ENCODE assay signal across 13 cellular contexts in genomic region chr6:167856999-167857660, GRCh38. TPM values are rescaled to one million over a fixed set of nuclear protein-coding genes. Genes with fewer than 3 reads are reported as not detected.
DNase-seq lines count a peak whose midpoint lies in the region; ATAC-seq and TF ChIP-seq lines count a peak whose summit lies in the region.
"Had no signal": no experiment of that assay in that cellular context is flagged by ENCODE, and none has a peak within 500 bp of the region (broad histone marks: within the 10 kb centered on the region; RNA-seq: fewer than 3 reads in every experiment).

No MANE protein-coding gene starts in this region.

- TF ChIP-seq CTCF in choroid plexus epithelial cell (conservative IDR thresholded peaks at IDR 0.05; ENCODE audit: low read depth, low read length) (no peak), mucosa of descending colon (IDR thresholded peaks at IDR 0.05) (no peak)

- H3K4me3 ChIP-seq in HUES6 (ENCODE audit: low read depth, low read length) = peak overlapping the region; percentile 34; the same call in 1 of the 2 replicates
- H3K4me3 ChIP-seq in choroid plexus epithelial cell (ENCODE audit: low read depth, low read length) = no peak overlapping the region
- no peak overlapping the region for H3K4me3 ChIP-seq in mesodermal cell (ENCODE audit: extremely low read depth, insufficient read depth, low read length, poor library complexity, severe bottlenecking)
- no peak overlapping the region for H3K4me3 ChIP-seq in mucosa of descending colon

- H3K9ac ChIP-seq in HUES6 (ENCODE audit: low read length) = peak overlapping the region; percentile 21

- H3K4me1 ChIP-seq in HUES6 (ENCODE audit: control insufficient read depth, insufficient read depth, low read length) = peaks cover 62% of the 10 kb centered on the region
- peaks cover 65% of the 10 kb centered on the region for H3K4me1 ChIP-seq in mesodermal cell (ENCODE audit: control insufficient read depth, insufficient read depth, low read length, poor library complexity, severe bottlenecking)
- H3K4me1 ChIP-seq in mucosa of descending colon (ENCODE audit: low read depth) = peaks cover 7% of the 10 kb centered on the region

- DNase-seq in GF-D8 (lab: John Stamatoyannopoulos, UW) = peak; percentile 44
- peak; percentile 83 for DNase-seq in choroid plexus epithelial cell (ENCODE audit: low read depth)
- no peak for DNase-seq in activated CD4-positive, alpha-beta T cell treated with anti-CD3 and anti-CD28 coated beads, Interleukin-2, amount 10 ng/mL, durations not matched to agents 24 days and 14 days
- DNase-seq in mucosa of descending colon = no peak
- no peak for DNase-seq in D341Med (ENCODE audit: low spot score)
- DNase-seq in NCI-H1417 (lab: John Stamatoyannopoulos, UW) = no peak
- DNase-seq: activated T-cell treated with anti-CD3 and anti-CD28 coated beads, Interleukin-2, amount 50 U/mL, for 48 hours; DMS79; erythroblast; occipital lobe; stimulated activated CD8-positive, alpha-beta memory T cell treated with anti-CD3 and anti-CD28 coated beads, Interleukin-4, amount 100 ng/mL, for 48 hours had no signal

- no peaks in the 10 kb centered on the region for H3K9me3 Mint-ChIP-seq in activated CD4-positive, alpha-beta T cell treated with anti-CD3 and anti-CD28 coated beads, Interleukin-2, amount 10 ng/mL, durations not matched to agents 24 days and 14 days

- H3K27ac ChIP-seq in HUES6 (ENCODE audit: low read depth, low read length) (peak overlapping the region; percentile 39; the same call in 1 of the 2 replicates), mesodermal cell (ENCODE audit: low read depth, low read length, severe bottlenecking) (peak overlapping the region; percentile 91)

- H3K9me3 ChIP-seq in HUES6 (ENCODE audit: control insufficient read depth, insufficient read depth, low read depth, low read length) = no peaks in the 10 kb centered on the region
- H3K9me3 ChIP-seq in mesodermal cell (ENCODE audit: control insufficient read depth, low read length) = no peaks in the 10 kb centered on the region
- H3K9me3 ChIP-seq in mucosa of descending colon = no peaks in the 10 kb centered on the region

- ATAC-seq in mucosa of descending colon = no peak

- H3K36me3 Mint-ChIP-seq in activated CD4-positive, alpha-beta T cell treated with anti-CD3 and anti-CD28 coated beads, Interleukin-2, amount 10 ng/mL, durations not matched to agents 24 days and 14 days (ENCODE audit: low read depth) = no peaks in the 10 kb centered on the region

- H3K27me3 ChIP-seq in HUES6 (ENCODE audit: control insufficient read depth, insufficient read depth, low read length) = no peaks in the 10 kb centered on the region

- no peak overlapping the region for H3K27ac Mint-ChIP-seq in activated CD4-positive, alpha-beta T cell treated with anti-CD3 and anti-CD28 coated beads, Interleukin-2, amount 10 ng/mL, durations not matched to agents 24 days and 14 days

- intact Hi-C loops in activated CD4-positive, alpha-beta T cell treated with anti-CD3 and anti-CD28 coated beads, Interleukin-2, amount 10 ng/mL, durations not matched to agents 24 days and 14 days (cut with micrococcal nuclease) = loop anchor here (2.0 kb wide), 1 partner anchor 28 kb away; no protein-coding TSS in a partner anchor
- intact Hi-C loops in mucosa of descending colon (cut with DNase I, micrococcal nuclease) = no loop called here

- no peaks in the 10 kb centered on the region for H3K36me3 ChIP-seq in HUES6 (ENCODE audit: control insufficient read depth, insufficient read depth, low read length)
- no peaks in the 10 kb centered on the region for H3K36me3 ChIP-seq in mesodermal cell (ENCODE audit: control insufficient read depth, insufficient read depth, low read length)
- no peaks in the 10 kb centered on the region for H3K36me3 ChIP-seq in mucosa of descending colon (ENCODE audit: low read depth)

- H3K4me3 Mint-ChIP-seq in activated CD4-positive, alpha-beta T cell treated with anti-CD3 and anti-CD28 coated beads, Interleukin-2, amount 10 ng/mL, durations not matched to agents 24 days and 14 days = no peak overlapping the region

- H3K27me3 Mint-ChIP-seq in activated CD4-positive, alpha-beta T cell treated with anti-CD3 and anti-CD28 coated beads, Interleukin-2, amount 10 ng/mL, durations not matched to agents 24 days and 14 days = peaks cover 39% of the 10 kb centered on the region

- WGBS in mesodermal cell (ENCODE audit: insufficient coverage in 2 of 2), 2 experiments = 16 to 21% methylated on average over 3 to 4 of the region's 5 CpGs

- H3K4me1 Mint-ChIP-seq in activated CD4-positive, alpha-beta T cell treated with anti-CD3 and anti-CD28 coated beads, Interleukin-2, amount 10 ng/mL, durations not matched to agents 24 days and 14 days = peaks cover 16% of the 10 kb centered on the region

RNA-seq across cellular contexts. Expression of gene AFDN, which starts 30.4 kb away (rescaled TPM):
- polyA plus RNA-seq in mesodermal cell (2013, experiment 1 of 2) = 128 TPM
- polyA plus RNA-seq in mesodermal cell (2013, experiment 2 of 2) = 122 TPM
- total RNA-seq in activated CD4-positive, alpha-beta T cell treated with anti-CD3 and anti-CD28 coated beads, Interleukin-2, amount 10 ng/mL, durations not matched to agents 24 days and 14 days = 40.8 and 42.2 TPM in 2 replicates
- total RNA-seq in mucosa of descending colon = 100 to 1,000 TPM; 168 to 231 (median 208) TPM

Comparison
In these comparisons a context has a peak if more than half of its experiments do, and no peak if none do; other contexts are left out.
1. DNase-seq: peak in GF-D8 (single experiment) and choroid plexus epithelial cell (single experiment); none in activated CD4-positive, alpha-beta T cell treated with anti-CD3 and anti-CD28 coated beads, Interleukin-2, amount 10 ng/mL, durations not matched to agents 24 days and 14 days (single experiment), mucosa of descending colon (0 of 3), D341Med (single experiment) and NCI-H1417 (0 of 3).